8 cellular contexts compared by ENCODE assay signal in the genomic region with DNA sequence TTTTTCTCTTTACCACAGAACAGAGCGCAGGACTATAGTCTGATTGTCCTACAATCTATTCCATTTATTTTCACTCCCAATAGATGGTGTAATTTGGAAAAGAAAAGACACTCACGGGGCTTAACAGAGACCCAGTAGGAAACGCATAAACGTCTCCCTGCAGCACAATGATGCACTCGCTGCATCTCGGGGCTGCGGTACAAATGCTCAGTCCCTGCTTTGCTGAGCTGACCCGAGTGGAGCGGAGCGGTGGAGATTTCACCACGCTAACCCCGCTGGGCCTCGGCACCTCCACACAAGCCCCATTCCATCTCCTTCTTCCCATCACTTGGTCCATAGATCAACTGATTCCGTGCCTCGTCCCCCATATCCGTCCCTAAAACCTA. TPM values are rescaled to one million over a fixed set of nuclear protein-coding genes. Genes with fewer than 3 reads are reported as not detected.
A peak's percentile ranks its signal among the peaks of the same experiment; 100 is the strongest.
DNase-seq lines count a peak whose midpoint lies in the region; ATAC-seq and TF ChIP-seq lines count a peak whose summit lies in the region.

No MANE protein-coding gene starts in this region.

- intact Hi-C loops in activated B cell treated with CpG ODN at 0.5 μM for 24 hours (cut with micrococcal nuclease) = no loop called here

- H3K36me3 Mint-ChIP-seq in activated B cell treated with CpG ODN at 0.5 μM for 24 hours (ENCODE audit: low read depth) = no peaks in the 10 kb centered on the region

- DNase-seq in GM10266 (ENCODE audit: extremely low spot score) (peak; percentile 30), activated B cell treated with CpG ODN at 0.5 μM for 24 hours (no peak), fibroblast of the aortic adventitia (ENCODE audit: low read depth) (peak; percentile 25), putamen (ENCODE audit: low spot score) (peak; percentile 51), NCI-H187 treated with DMSO at 0.1 percent for 48 hours (lab: John Stamatoyannopoulos, UW) (no peak)

- no peak for ATAC-seq in activated B cell treated with CpG ODN at 0.5 μM for 24 hours (ENCODE audit: low read depth)
- no peak for ATAC-seq in HG02870 (IDR thresholded peaks at IDR 0.05; ENCODE audit: unreplicated experiment)
- no peak for ATAC-seq in HG03095 (IDR thresholded peaks at IDR 0.05; ENCODE audit: unreplicated experiment)
- ATAC-seq in HG02571 (IDR thresholded peaks at IDR 0.05; ENCODE audit: unreplicated experiment) = no peak

- H3K4me1 Mint-ChIP-seq in activated B cell treated with CpG ODN at 0.5 μM for 24 hours = peaks cover 24% of the 10 kb centered on the region

- H3K27me3 Mint-ChIP-seq in activated B cell treated with CpG ODN at 0.5 μM for 24 hours = peaks cover 38% of the 10 kb centered on the region

- H3K9me3 Mint-ChIP-seq in activated B cell treated with CpG ODN at 0.5 μM for 24 hours = no peaks in the 10 kb centered on the region

- CTCF ChIA-PET in activated B cell treated with CpG ODN at 0.5 μM for 24 hours (lab: Charles Lee) = no interaction called here

- POLR2A ChIA-PET in activated B cell treated with CpG ODN at 0.5 μM for 24 hours (lab: Charles Lee) = no interaction called here

- TF ChIP-seq CTCF in GM10266 (IDR thresholded peaks at IDR 0.05; ENCODE audit: control insufficient read depth, insufficient read depth, low read depth, missing control alignments) (no peak), activated B cell treated with CpG ODN at 0.5 μM for 24 hours (IDR thresholded peaks at IDR 0.05) (no peak), fibroblast of the aortic adventitia (IDR thresholded peaks at IDR 0.05; ENCODE audit: insufficient read depth, low read length) (no peak)

- H3K4me3 ChIP-seq in fibroblast of the aortic adventitia (ENCODE audit: low read depth, low read length) = peak overlapping the region; percentile 82

- no peak overlapping the region for H3K27ac Mint-ChIP-seq in activated B cell treated with CpG ODN at 0.5 μM for 24 hours

- peak overlapping the region; percentile 85 for H3K4me3 Mint-ChIP-seq in activated B cell treated with CpG ODN at 0.5 μM for 24 hours

RNA-seq across cellular contexts. Expression of a gene that starts 1.5 kb away (rescaled TPM):
- total RNA-seq in activated B cell treated with CpG ODN at 0.5 μM for 24 hours (8.4 and 9.4 TPM in 2 replicates), fibroblast of the aortic adventitia (ENCODE audit: low replicate concordance) (77.0 and 91.8 TPM in 2 replicates)

Comparison
In these comparisons a context has a peak if more than half of its experiments do, and no peak if none do; other contexts are left out.
1. DNase-seq: peak in GM10266 (single experiment), fibroblast of the aortic adventitia (single experiment) and putamen (single experiment); none in activated B cell treated with CpG ODN at 0.5 μM for 24 hours (single experiment) and NCI-H187 treated with DMSO at 0.1 percent for 48 hours (single experiment).